ENCODE assay signal across 8 cellular contexts in genomic region chr1:154941332-154941995, GRCh38. TPM values are rescaled to one million over a fixed set of nuclear protein-coding genes. Genes with fewer than 3 reads are reported as not detected.
DNase-seq lines count a peak whose midpoint lies in the region; ATAC-seq and TF ChIP-seq lines count a peak whose summit lies in the region.

No MANE protein-coding gene starts in this region.

- no peaks in the 10 kb centered on the region for H3K9me3 Mint-ChIP-seq in activated naive CD4-positive, alpha-beta T cell treated with anti-CD3 and anti-CD28 coated beads, Interleukin-2, amount 10 ng/mL, durations not matched to agents 7 days and 5 days
- H3K9me3 Mint-ChIP-seq in T-helper 2 cell treated with Interferon-gamma antibody and Interleukin-4, amounts not matched to agents 5 μg/mL and 100 μg/mL, for 36 hours: no peaks in the 10 kb centered on the region
- peaks cover 3% of the 10 kb centered on the region for H3K9me3 Mint-ChIP-seq in glutamatergic neuron (ENCODE audit: unreplicated experiment)

- no peak for DNase-seq in activated naive CD4-positive, alpha-beta T cell treated with anti-CD3 and anti-CD28 coated beads, Interleukin-2, amount 10 ng/mL, durations not matched to agents 7 days and 5 days
- DNase-seq in activated naive CD4-positive, alpha-beta T cell treated with anti-CD3 and anti-CD28 coated beads, Interleukin-2, amount 50 U/mL, for 16 hours: no peak
- no peak for DNase-seq in T-helper 2 cell treated with Interferon-gamma antibody and Interleukin-4, amounts not matched to agents 5 μg/mL and 100 μg/mL, for 36 hours (ENCODE audit: low spot score)
- DNase-seq in glutamatergic neuron (peak; percentile 43), NAMALWA (ENCODE audit: low spot score) (no peak), erythroblast (lab: John Stamatoyannopoulos, UW) (no peak)

- CTCF ChIA-PET in activated naive CD4-positive, alpha-beta T cell treated with anti-CD3 and anti-CD28 coated beads, Interleukin-2, amount 10 ng/mL, durations not matched to agents 7 days and 5 days (lab: Charles Lee): interaction anchor here (1.3 to 1.4 kb wide), 2 partner anchors 58 to 382 kb away, joined by 4 to 7 read pairs; no protein-coding TSS in a partner anchor

- H3K27ac Mint-ChIP-seq in activated naive CD4-positive, alpha-beta T cell treated with anti-CD3 and anti-CD28 coated beads, Interleukin-2, amount 10 ng/mL, durations not matched to agents 7 days and 5 days: peak overlapping the region; percentile 95
- peak overlapping the region; percentile 92 for H3K27ac Mint-ChIP-seq in T-helper 2 cell treated with Interferon-gamma antibody and Interleukin-4, amounts not matched to agents 5 μg/mL and 100 μg/mL, for 36 hours
- no peak overlapping the region for H3K27ac Mint-ChIP-seq in glutamatergic neuron (ENCODE audit: unreplicated experiment)

- TF ChIP-seq POLR2A in erythroblast (IDR thresholded peaks at IDR 0.05; ENCODE audit: low read length): no peak

- peak overlapping the region; percentile 14 for H3K27ac ChIP-seq in temporal lobe (ENCODE audit: low read depth, low read length)

- H3K4me3 Mint-ChIP-seq in activated naive CD4-positive, alpha-beta T cell treated with anti-CD3 and anti-CD28 coated beads, Interleukin-2, amount 10 ng/mL, durations not matched to agents 7 days and 5 days: peak overlapping the region; percentile 21
- H3K4me3 Mint-ChIP-seq in T-helper 2 cell treated with Interferon-gamma antibody and Interleukin-4, amounts not matched to agents 5 μg/mL and 100 μg/mL, for 36 hours: peak overlapping the region; percentile 56
- H3K4me3 Mint-ChIP-seq in glutamatergic neuron (ENCODE audit: unreplicated experiment): no peak overlapping the region

- TF ChIP-seq CTCF in glutamatergic neuron (IDR thresholded peaks at IDR 0.05; ENCODE audit: partially characterized antibody, unreplicated experiment): no peak

- H3K27me3 Mint-ChIP-seq in activated naive CD4-positive, alpha-beta T cell treated with anti-CD3 and anti-CD28 coated beads, Interleukin-2, amount 10 ng/mL, durations not matched to agents 7 days and 5 days: no peaks in the 10 kb centered on the region
- no peaks in the 10 kb centered on the region for H3K27me3 Mint-ChIP-seq in T-helper 2 cell treated with Interferon-gamma antibody and Interleukin-4, amounts not matched to agents 5 μg/mL and 100 μg/mL, for 36 hours (ENCODE audit: low read depth)
- peaks cover 2% of the 10 kb centered on the region for H3K27me3 Mint-ChIP-seq in glutamatergic neuron (ENCODE audit: unreplicated experiment)

- H3K36me3 Mint-ChIP-seq in activated naive CD4-positive, alpha-beta T cell treated with anti-CD3 and anti-CD28 coated beads, Interleukin-2, amount 10 ng/mL, durations not matched to agents 7 days and 5 days: peaks cover 12% of the 10 kb centered on the region
- H3K36me3 Mint-ChIP-seq in T-helper 2 cell treated with Interferon-gamma antibody and Interleukin-4, amounts not matched to agents 5 μg/mL and 100 μg/mL, for 36 hours (ENCODE audit: low read depth): peaks cover 15% of the 10 kb centered on the region
- no peaks in the 10 kb centered on the region for H3K36me3 Mint-ChIP-seq in glutamatergic neuron (ENCODE audit: unreplicated experiment)

- no peak for ATAC-seq in HG03571 (IDR thresholded peaks at IDR 0.05; ENCODE audit: unreplicated experiment)

- H3K4me1 Mint-ChIP-seq in activated naive CD4-positive, alpha-beta T cell treated with anti-CD3 and anti-CD28 coated beads, Interleukin-2, amount 10 ng/mL, durations not matched to agents 7 days and 5 days: peaks cover 72% of the 10 kb centered on the region
- peaks cover 67% of the 10 kb centered on the region for H3K4me1 Mint-ChIP-seq in T-helper 2 cell treated with Interferon-gamma antibody and Interleukin-4, amounts not matched to agents 5 μg/mL and 100 μg/mL, for 36 hours (ENCODE audit: low read depth)
- H3K4me1 Mint-ChIP-seq in glutamatergic neuron (ENCODE audit: low read depth, unreplicated experiment): peaks cover 27% of the 10 kb centered on the region

RNA-seq across cellular contexts. Expression of gene PMVK, which starts 4.9 kb away (rescaled TPM):
- total RNA-seq in glutamatergic neuron (ENCODE audit: unreplicated experiment) (30.7 TPM), temporal lobe (13.5 TPM)

RNA-seq across cellular contexts. Expression of gene PBXIP1, which starts 14.4 kb away (rescaled TPM):
- 29.9 TPM for total RNA-seq in glutamatergic neuron (ENCODE audit: unreplicated experiment)
- 17.2 TPM for total RNA-seq in temporal lobe

RNA-seq across cellular contexts. Expression of gene PYGO2, which starts 20.1 kb away (rescaled TPM):
- total RNA-seq in glutamatergic neuron (ENCODE audit: unreplicated experiment) (32.7 TPM), temporal lobe (10.1 TPM)

RNA-seq across cellular contexts. Expression of gene SHC1, which starts 29.1 kb away (rescaled TPM):
- total RNA-seq in glutamatergic neuron (ENCODE audit: unreplicated experiment): 155 TPM
- 7.4 TPM for total RNA-seq in temporal lobe

RNA-seq across cellular contexts. Expression of gene CKS1B, which starts 33.0 kb away (rescaled TPM):
- 22.8 TPM for total RNA-seq in glutamatergic neuron (ENCODE audit: unreplicated experiment)
- 11.8 TPM for total RNA-seq in temporal lobe
